Comparison of ENCODE assay signal across 10 cellular contexts in genomic region chr11:100929377-100929776, GRCh38.
DNase-seq lines count a peak whose midpoint lies in the region; ATAC-seq and TF ChIP-seq lines count a peak whose summit lies in the region.
"Had no signal": no experiment of that assay in that cellular context is flagged by ENCODE, and none has a peak within 500 bp of the region (broad histone marks: within the 10 kb centered on the region; RNA-seq: fewer than 3 reads in every experiment).

No MANE protein-coding gene starts in this region.

- no peaks in the 10 kb centered on the region for H4K20me1 ChIP-seq in KMS-11 (ENCODE audit: insufficient read depth)

- H3K4me3 ChIP-seq in KMS-11 (IDR thresholded peaks at IDR 0.05; ENCODE audit: insufficient read depth, low read depth, low read length) (no peak overlapping the region), fibroblast of mammary gland (ENCODE audit: control insufficient read depth, low read depth, low read length) (no peak overlapping the region), A673 (ENCODE audit: low read depth, low read length, poor library complexity, severe bottlenecking) (no peak overlapping the region)

- ATAC-seq in GM18867 (IDR thresholded peaks at IDR 0.05; ENCODE audit: unreplicated experiment): peak; percentile 75
- peak; percentile 79 for ATAC-seq in HG02610 (IDR thresholded peaks at IDR 0.05; ENCODE audit: unreplicated experiment)
- no peak for ATAC-seq in left ventricle myocardium superior

- peak; percentile 86 for DNase-seq in fibroblast of mammary gland (ENCODE audit: low read depth)
- no peak for DNase-seq in NCI-H748 treated with DMSO at 0.1 percent for 48 hours (lab: John Stamatoyannopoulos, UW)
- no peak for DNase-seq in left ventricle myocardium superior
- DNase-seq in HuH-7.5 (ENCODE audit: low spot score): no peak
- DNase-seq in A673 (ENCODE audit: low spot score): no peak
- DNase-seq: activated B cell treated with CpG ODN at 0.5 μM for 24 hours, NCI-H510A treated with DMSO at 0.1 percent for 48 hours had no signal

- H3K27me3 ChIP-seq in KMS-11 (ENCODE audit: insufficient read depth, low read depth): no peaks in the 10 kb centered on the region
- H3K27me3 ChIP-seq in A673 (replicated peaks; ENCODE audit: insufficient read depth, low read depth, low read length, poor library complexity): no peaks in the 10 kb centered on the region

- TF ChIP-seq CTCF in KMS-11 (conservative IDR thresholded peaks at IDR 0.05; ENCODE audit: low read depth, low read length): no peak
- no peak for TF ChIP-seq CTCF in fibroblast of mammary gland (conservative IDR thresholded peaks at IDR 0.05; ENCODE audit: control insufficient read depth, insufficient read depth, low read depth, low read length)
- no peak for TF ChIP-seq CTCF in A673 (conservative IDR thresholded peaks at IDR 0.05; ENCODE audit: low read depth, low read length)

- H2AFZ ChIP-seq in KMS-11 (ENCODE audit: low read depth): no peak overlapping the region

- no TSS peak for BruUV-seq in A673 (replicated peaks; lab: Mats Ljungman, UMichigan)

- H3K9me3 ChIP-seq in A673 (ENCODE audit: low read depth, low read length, poor library complexity, severe bottlenecking): no peaks in the 10 kb centered on the region

- CTCF ChIA-PET in A673 (lab: Charles Lee): no interaction called here

- H3K4me1 ChIP-seq in KMS-11 (ENCODE audit: low read depth, poor library complexity, severe bottlenecking) (peaks cover 41% of the 10 kb centered on the region), A673 (ENCODE audit: insufficient read depth, low read length, poor library complexity, severe bottlenecking) (peaks cover 4% of the 10 kb centered on the region)

- intact Hi-C loops in left ventricle myocardium superior (cut with micrococcal nuclease): loop anchor here (5.0 kb wide), 1 partner anchor 72 kb away; no protein-coding TSS in a partner anchor
- intact Hi-C loops in A673 (cut with micrococcal nuclease; ENCODE audit: unreplicated experiment): loop anchor here (5.0 kb wide), 1 partner anchor 72 kb away; no protein-coding TSS in a partner anchor

- POLR2A ChIA-PET in A673 (lab: Charles Lee; ENCODE audit: low non-redundant PET): no interaction called here

- H3K4me2 ChIP-seq in KMS-11: peak overlapping the region; percentile 49; the same call in 1 of the 2 replicates

- H3K79me2 ChIP-seq in KMS-11 (ENCODE audit: insufficient read depth, low read depth): no peaks in the 10 kb centered on the region

- no peak overlapping the region for H3K9ac ChIP-seq in KMS-11

- H3K27ac ChIP-seq in KMS-11: no peak overlapping the region
- H3K27ac ChIP-seq in A673 (ENCODE audit: low read depth, low read length, poor library complexity, severe bottlenecking): no peak overlapping the region

- no peaks in the 10 kb centered on the region for H3K36me3 ChIP-seq in KMS-11 (ENCODE audit: insufficient read depth)
- no peaks in the 10 kb centered on the region for H3K36me3 ChIP-seq in A673 (ENCODE audit: insufficient read depth, low read length, poor library complexity, severe bottlenecking)
